ENCODE assay signal across 16 cellular contexts in genomic region chr6:165605901-165606739, GRCh38. TPM values are rescaled to one million over a fixed set of nuclear protein-coding genes. Genes with fewer than 3 reads are reported as not detected.
"Had no signal": no experiment of that assay in that cellular context is flagged by ENCODE, and none has a peak within 500 bp of the region (broad histone marks: within the 10 kb centered on the region; RNA-seq: fewer than 3 reads in every experiment).

No MANE protein-coding gene starts in this region.

- H3K36me3 Mint-ChIP-seq: natural killer cell treated with Interleukin-12 subunit alpha and Interleukin-12 subunit beta and Interleukin-15 and Interleukin-18, amount 100 ng/mL, for 72 hours had no signal

- DNase-seq: activated CD4-positive, alpha-beta T cell treated with anti-CD3 and anti-CD28 coated beads for 4 hours; activated CD8-positive, alpha-beta T cell treated with anti-CD3 and anti-CD28 coated beads, Interleukin-2, amount 10 ng/mL, durations not matched to agents 7 days and 5 days; activated naive CD4-positive, alpha-beta T cell treated with Interleukin-2 at 50 U/mL for 16 hours; activated naive CD8-positive, alpha-beta T cell treated with anti-CD3 and anti-CD28 coated beads, Interleukin-2, amount 50 U/mL, for 24 hours; left cardiac atrium; occipital lobe; psoas muscle; stimulated activated CD4-positive, alpha-beta T cell treated with anti-CD3 and anti-CD28 coated beads, Interleukin-4, amount 100 ng/mL, for 4 hours; T-helper 1 cell; thyroid gland had no signal

- H3K4me1 ChIP-seq: ascending aorta, psoas muscle, vagina had no signal

- H3K9me3 Mint-ChIP-seq: activated naive CD8-positive, alpha-beta T cell treated with anti-CD3 and anti-CD28 coated beads, Interleukin-2, amount 50 U/mL, for 24 hours; natural killer cell treated with Interleukin-12 subunit alpha and Interleukin-12 subunit beta and Interleukin-15 and Interleukin-18, amount 100 ng/mL, for 72 hours had no signal

- ATAC-seq: activated CD8-positive, alpha-beta T cell treated with anti-CD3 and anti-CD28 coated beads, Interleukin-2, amount 10 ng/mL, durations not matched to agents 7 days and 5 days; activated naive CD8-positive, alpha-beta T cell treated with anti-CD3 and anti-CD28 coated beads, Interleukin-2, amount 50 U/mL, for 24 hours; left cardiac atrium; natural killer cell treated with Interleukin-12 subunit alpha and Interleukin-12 subunit beta and Interleukin-15 and Interleukin-18, amount 100 ng/mL, for 72 hours; psoas muscle had no signal

- FAIRE-seq: endothelial cell of umbilical vein, frontal cortex had no signal

- H3K27me3 ChIP-seq: ascending aorta, thyroid gland, vagina had no signal

- H3K27me3 Mint-ChIP-seq: activated naive CD8-positive, alpha-beta T cell treated with anti-CD3 and anti-CD28 coated beads, Interleukin-2, amount 50 U/mL, for 24 hours; natural killer cell treated with Interleukin-12 subunit alpha and Interleukin-12 subunit beta and Interleukin-15 and Interleukin-18, amount 100 ng/mL, for 72 hours had no signal

- H3K4me3 Mint-ChIP-seq: activated CD8-positive, alpha-beta T cell treated with anti-CD3 and anti-CD28 coated beads, Interleukin-2, amount 10 ng/mL, durations not matched to agents 7 days and 5 days; activated naive CD8-positive, alpha-beta T cell treated with anti-CD3 and anti-CD28 coated beads, Interleukin-2, amount 50 U/mL, for 24 hours; natural killer cell treated with Interleukin-12 subunit alpha and Interleukin-12 subunit beta and Interleukin-15 and Interleukin-18, amount 100 ng/mL, for 72 hours had no signal

- H3K4me1 Mint-ChIP-seq: activated naive CD8-positive, alpha-beta T cell treated with anti-CD3 and anti-CD28 coated beads, Interleukin-2, amount 50 U/mL, for 24 hours had no signal

- H3K9me3 ChIP-seq: ascending aorta, psoas muscle, thyroid gland, vagina had no signal

- H3K27ac ChIP-seq: ascending aorta, psoas muscle, thyroid gland, vagina, VCaP had no signal

- H3K36me3 ChIP-seq: ascending aorta, thyroid gland, vagina had no signal

- H3K4me3 ChIP-seq: ascending aorta, psoas muscle, thyroid gland, vagina had no signal

- H3K27ac Mint-ChIP-seq: activated CD8-positive, alpha-beta T cell treated with anti-CD3 and anti-CD28 coated beads, Interleukin-2, amount 10 ng/mL, durations not matched to agents 7 days and 5 days; activated naive CD8-positive, alpha-beta T cell treated with anti-CD3 and anti-CD28 coated beads, Interleukin-2, amount 50 U/mL, for 24 hours; natural killer cell treated with Interleukin-12 subunit alpha and Interleukin-12 subunit beta and Interleukin-15 and Interleukin-18, amount 100 ng/mL, for 72 hours had no signal

RNA-seq across cellular contexts. Expression of gene PDE10A, which starts 56.9 kb away (rescaled TPM):
- total RNA-seq: activated CD8-positive, alpha-beta T cell treated with anti-CD3 and anti-CD28 coated beads, Interleukin-2, amount 10 ng/mL, durations not matched to agents 7 days and 5 days; natural killer cell treated with Interleukin-12 subunit alpha and Interleukin-12 subunit beta and Interleukin-15 and Interleukin-18, amount 100 ng/mL, for 72 hours had no signal
